ENCODE assay signal across 8 cellular contexts in genomic region chr2:71331581-71332412, GRCh38. TPM values are rescaled to one million over a fixed set of nuclear protein-coding genes. Genes with fewer than 3 reads are reported as not detected.
DNase-seq lines count a peak whose midpoint lies in the region; ATAC-seq and TF ChIP-seq lines count a peak whose summit lies in the region.

Gene ZNF638 (plus strand): TSS chr2:71331782. CDS start chr2:71348955, 17,173 bp downstream.

- H3K79me2 ChIP-seq in DOHH2 (ENCODE audit: control insufficient read depth, low read length) (peaks cover 61% of the 10 kb centered on the region), fibroblast of lung (ENCODE audit: control insufficient read depth, insufficient read depth, low read length) (peaks cover 46% of the 10 kb centered on the region)

- peaks cover 25% of the 10 kb centered on the region for H3K4me1 ChIP-seq in DOHH2 (ENCODE audit: control insufficient read depth, low read length)
- H3K4me1 ChIP-seq in fibroblast of lung (ENCODE audit: control insufficient read depth, extremely low read depth, insufficient read depth, low read length), result peaks cover 5% of the 10 kb centered on the region

- H4K20me1 ChIP-seq in DOHH2 (ENCODE audit: control insufficient read depth, insufficient read depth, low read depth, low read length) (peaks cover 15% of the 10 kb centered on the region), fibroblast of lung (ENCODE audit: control insufficient read depth, extremely low read depth, insufficient read depth, low read length) (peaks cover 4% of the 10 kb centered on the region)

- H3K36me3 Mint-ChIP-seq in activated T-helper 1 cell treated with anti-CD3 and anti-CD28 coated beads, Interleukin-12 subunit alpha, Interleukin-12 subunit beta, Interleukin-2, Interleukin-4 antibody, amounts not matched to agents 30 ng/mL and 10 ng/mL and 1 ng/mL, durations not matched to agents 14 hours and 24 hours and 36 hours (ENCODE audit: low read depth), result peaks cover 22% of the 10 kb centered on the region
- H3K36me3 Mint-ChIP-seq in naive thymus-derived CD8-positive, alpha-beta T cell, result peaks cover 0 to 23% (median 4%) of the 10 kb centered on the region in 3 donors

- H3K27ac ChIP-seq in DOHH2 (ENCODE audit: low read depth, low read length) (peak within 1 kb of the TSS; percentile 58), KOPT-K1 (ENCODE audit: low read depth, low read length, poor library complexity, severe bottlenecking) (peak within 1 kb of the TSS; percentile 84), fibroblast of lung (ENCODE audit: insufficient read depth, low read length) (peak within 1 kb of the TSS; percentile 90)

- intact Hi-C loops in activated T-helper 1 cell treated with anti-CD3 and anti-CD28 coated beads, Interleukin-12 subunit alpha, Interleukin-12 subunit beta, Interleukin-2, Interleukin-4 antibody, amounts not matched to agents 30 ng/mL and 10 ng/mL and 1 ng/mL, durations not matched to agents 14 hours and 24 hours and 36 hours (cut with micrococcal nuclease), result loop anchor here (1.0 to 5.0 kb wide), 6 partner anchors 32 to 334 kb away; partner anchors contain the start of genes MCEE, MPHOSPH10, NAGK and PAIP2B

- peak within 1 kb of the TSS; percentile 100 for H3K27ac Mint-ChIP-seq in activated T-helper 1 cell treated with anti-CD3 and anti-CD28 coated beads, Interleukin-12 subunit alpha, Interleukin-12 subunit beta, Interleukin-2, Interleukin-4 antibody, amounts not matched to agents 30 ng/mL and 10 ng/mL and 1 ng/mL, durations not matched to agents 14 hours and 24 hours and 36 hours
- H3K27ac Mint-ChIP-seq in naive thymus-derived CD8-positive, alpha-beta T cell, result peak within 1 kb of the TSS; percentile 99 to 100 (median 100)

- peaks cover 6% of the 10 kb centered on the region for H3K27me3 Mint-ChIP-seq in activated T-helper 1 cell treated with anti-CD3 and anti-CD28 coated beads, Interleukin-12 subunit alpha, Interleukin-12 subunit beta, Interleukin-2, Interleukin-4 antibody, amounts not matched to agents 30 ng/mL and 10 ng/mL and 1 ng/mL, durations not matched to agents 14 hours and 24 hours and 36 hours (ENCODE audit: insufficient read depth)
- peaks cover 0 to 2% (median 0%) of the 10 kb centered on the region in 5 donors for H3K27me3 Mint-ChIP-seq in naive thymus-derived CD8-positive, alpha-beta T cell

- peak within 1 kb of the TSS; percentile 99 for H3K4me3 Mint-ChIP-seq in activated T-helper 1 cell treated with anti-CD3 and anti-CD28 coated beads, Interleukin-12 subunit alpha, Interleukin-12 subunit beta, Interleukin-2, Interleukin-4 antibody, amounts not matched to agents 30 ng/mL and 10 ng/mL and 1 ng/mL, durations not matched to agents 14 hours and 24 hours and 36 hours
- peak within 1 kb of the TSS; percentile 96 to 100 (median 100) for H3K4me3 Mint-ChIP-seq in naive thymus-derived CD8-positive, alpha-beta T cell

- peak within 1 kb of the TSS; percentile 98 for H3K9ac ChIP-seq in fibroblast of lung (ENCODE audit: insufficient read depth, low read length)

- no peaks in the 10 kb centered on the region for H3K9me3 Mint-ChIP-seq in activated T-helper 1 cell treated with anti-CD3 and anti-CD28 coated beads, Interleukin-12 subunit alpha, Interleukin-12 subunit beta, Interleukin-2, Interleukin-4 antibody, amounts not matched to agents 30 ng/mL and 10 ng/mL and 1 ng/mL, durations not matched to agents 14 hours and 24 hours and 36 hours
- no peaks in the 10 kb centered on the region for H3K9me3 Mint-ChIP-seq in naive thymus-derived CD8-positive, alpha-beta T cell

- H2AFZ ChIP-seq in fibroblast of lung (ENCODE audit: low read length), result peak within 1 kb of the TSS; percentile 97

- H3K36me3 ChIP-seq in DOHH2 (ENCODE audit: control insufficient read depth, low read length), result peaks cover 30% of the 10 kb centered on the region
- peaks cover 20% of the 10 kb centered on the region; the same call in 1 of the 2 replicates for H3K36me3 ChIP-seq in KOPT-K1 (ENCODE audit: insufficient read depth, low read length)
- H3K36me3 ChIP-seq in fibroblast of lung (ENCODE audit: control insufficient read depth, insufficient read depth, low read length), result no peaks in the 10 kb centered on the region

- no peaks in the 10 kb centered on the region for H3K9me2 ChIP-seq in DOHH2 (replicated peaks; ENCODE audit: control insufficient read depth, low read length)

- peaks cover 27% of the 10 kb centered on the region for H3K4me1 Mint-ChIP-seq in activated T-helper 1 cell treated with anti-CD3 and anti-CD28 coated beads, Interleukin-12 subunit alpha, Interleukin-12 subunit beta, Interleukin-2, Interleukin-4 antibody, amounts not matched to agents 30 ng/mL and 10 ng/mL and 1 ng/mL, durations not matched to agents 14 hours and 24 hours and 36 hours (ENCODE audit: low read depth)
- H3K4me1 Mint-ChIP-seq in naive thymus-derived CD8-positive, alpha-beta T cell, result peaks cover 13 to 55% (median 38%) of the 10 kb centered on the region in 4 donors

- peak; percentile 93 for DNase-seq in RKO (ENCODE audit: low spot score)
- peak; percentile 90 for DNase-seq in activated T-helper 1 cell treated with anti-CD3 and anti-CD28 coated beads, Interleukin-12 subunit alpha, Interleukin-12 subunit beta, Interleukin-2, Interleukin-4 antibody, amounts not matched to agents 30 ng/mL and 10 ng/mL and 1 ng/mL, durations not matched to agents 14 hours and 24 hours and 36 hours (ENCODE audit: low spot score)
- peak; percentile 87 to 92 for DNase-seq in fibroblast of lung (ENCODE audit: low read depth in 2 of 2)
- DNase-seq in naive thymus-derived CD8-positive, alpha-beta T cell, result peak; percentile 87 to 98 (median 92)
- peak; percentile 85 to 93 (median 89) for DNase-seq in stimulated activated naive CD4-positive, alpha-beta T cell (lab: John Stamatoyannopoulos, UW)

- no peaks in the 10 kb centered on the region for H3K27me3 ChIP-seq in DOHH2 (ENCODE audit: control insufficient read depth, low read length)
- no peaks in the 10 kb centered on the region for H3K27me3 ChIP-seq in fibroblast of lung (ENCODE audit: control insufficient read depth, insufficient read depth, low read length)

- peak within 1 kb of the TSS; percentile 92 for H3K4me3 ChIP-seq in DOHH2 (ENCODE audit: low read length)
- H3K4me3 ChIP-seq in fibroblast of lung (replicated peaks in 1 of 4; ENCODE audit: control extremely low read depth in 1 of 4, insufficient read depth in 1 of 4, low read depth in 3 of 4, low read length in 4 of 4), result peak within 1 kb of the TSS; percentile 74 to 99 (median 86)

- H3K9me3 ChIP-seq in DOHH2 (ENCODE audit: control insufficient read depth, insufficient read depth, low read length) (no peaks in the 10 kb centered on the region), KOPT-K1 (ENCODE audit: insufficient read depth, low read length, poor library complexity, severe bottlenecking) (no peaks in the 10 kb centered on the region), fibroblast of lung (ENCODE audit: control insufficient read depth, insufficient read depth, low read depth, low read length) (no peaks in the 10 kb centered on the region)

- ATAC-seq in GM21786 (IDR thresholded peaks at IDR 0.05; ENCODE audit: unreplicated experiment), result peak; percentile 96
- peak; percentile 94 to 95 for ATAC-seq in naive thymus-derived CD8-positive, alpha-beta T cell

- TF ChIP-seq CTCF in DOHH2 (IDR thresholded peaks at IDR 0.05; ENCODE audit: low read depth, low read length, poor library complexity, severe bottlenecking) (peak; percentile 70), fibroblast of lung (conservative IDR thresholded peaks at IDR 0.05 in 1 of 2, IDR thresholded peaks at IDR 0.05 in 1 of 2; ENCODE audit: low read depth in 1 of 2, low read length in 2 of 2) (peak; percentile 40 to 57)

- POLR2A ChIA-PET in naive thymus-derived CD8-positive, alpha-beta T cell (lab: Charles Lee), result interaction anchor here (0.7 to 5.7 kb wide), 17 partner anchors 9 to 1689 kb away, joined by 3 to 25 read pairs (median 6); partner anchors contain the start of genes MCEE, MPHOSPH10, NAGK and PAIP2B

- H3F3A ChIP-seq in DOHH2 (ENCODE audit: control insufficient read depth, insufficient read depth), result peaks cover 6% of the 10 kb centered on the region

- H3K4me2 ChIP-seq in DOHH2 (ENCODE audit: low read length) (peak within 1 kb of the TSS; percentile 59), fibroblast of lung (ENCODE audit: extremely low read depth, insufficient read depth, low read length) (peak within 1 kb of the TSS; percentile 87)

RNA-seq across cellular contexts. Expression of gene ZNF638, which starts in this region (rescaled TPM):
- 88.8 and 96.8 TPM in 2 replicates for total RNA-seq in activated T-helper 1 cell treated with anti-CD3 and anti-CD28 coated beads, Interleukin-12 subunit alpha, Interleukin-12 subunit beta, Interleukin-2, Interleukin-4 antibody, amounts not matched to agents 30 ng/mL and 10 ng/mL and 1 ng/mL, durations not matched to agents 14 hours and 24 hours and 36 hours
- 125 and 190 TPM in 2 replicates for total RNA-seq in fibroblast of lung
- polyA plus RNA-seq in fibroblast of lung, result 54.3 and 63.8 TPM in 2 replicates
- 43.4 and 44.5 TPM in 2 replicates for polyA plus RNA-seq in fibroblast of lung (2012)
- 23.0 and 35.7 TPM in 2 replicates for polyA minus RNA-seq in fibroblast of lung (ENCODE audit: low replicate concordance)
- 100 to 1,000 TPM; 163 to 176 TPM for total RNA-seq in naive thymus-derived CD8-positive, alpha-beta T cell
- 10 to 100 TPM; 40.7 to 52.4 (median 51.9) TPM for polyA plus RNA-seq in naive thymus-derived CD8-positive, alpha-beta T cell

Comparison
In these comparisons a context has a peak if more than half of its experiments do, and no peak if none do; other contexts are left out.
1. Peak in every context shown above with its lines: DNase-seq, ATAC-seq, H3K4me3 ChIP-seq and H3K27ac ChIP-seq.